ENCODE assay signal across 9 cellular contexts in genomic region chr15:59885832-59886231, GRCh38.
DNase-seq lines count a peak whose midpoint lies in the region; ATAC-seq and TF ChIP-seq lines count a peak whose summit lies in the region.
"Had no signal": no experiment of that assay in that cellular context is flagged by ENCODE, and none has a peak within 500 bp of the region (broad histone marks: within the 10 kb centered on the region; RNA-seq: fewer than 3 reads in every experiment).

No MANE protein-coding gene starts in this region.

- in situ Hi-C loops in SK-MEL-5 (cut with HindIII; ENCODE audit: low pct_unique_long_range_greater_than_20kb, low sequenced_read_pairs): no loop called here

- no peak for TF ChIP-seq CTCF in nephron (IDR thresholded peaks at IDR 0.05; ENCODE audit: unreplicated experiment in 3 of 3)

- DNase-seq in EH (ENCODE audit: low read depth) (peak; percentile 60), NCI-H187 (lab: John Stamatoyannopoulos, UW) (peak; percentile 41 to 60), SK-MEL-5 (ENCODE audit: low read depth, low spot score) (peak; percentile 78), activated T-cell treated with anti-CD3 and anti-CD28 coated beads for 4 hours (no peak), cerebellar cortex (ENCODE audit: low spot score) (no peak)
- no peak for DNase-seq in stimulated activated CD4-positive, alpha-beta T cell treated with anti-CD3 and anti-CD28 coated beads, Interleukin-2, amount 100 ng/mL, for 24 hours
- DNase-seq: T-helper 2 cell had no signal

- no peaks in the 10 kb centered on the region for H3K9me3 Mint-ChIP-seq in nephron

- H3K4me3 Mint-ChIP-seq in nephron: peak overlapping the region in 2 of 3 experiments; percentile 1 to 9

- H3K27me3 Mint-ChIP-seq in nephron (ENCODE audit: low read depth): peaks cover 33% of the 10 kb centered on the region

- peaks cover 13% of the 10 kb centered on the region for H3K4me1 Mint-ChIP-seq in nephron

- H3K27ac Mint-ChIP-seq in nephron: peak overlapping the region in 1 of 3 experiments; percentile 6

- no peak for ATAC-seq in HG03378 (IDR thresholded peaks at IDR 0.05; ENCODE audit: unreplicated experiment)

- H3K36me3 Mint-ChIP-seq in nephron (ENCODE audit: low read depth): no peaks in the 10 kb centered on the region

Comparison
In these comparisons a context has a peak if more than half of its experiments do, and no peak if none do; other contexts are left out.
1. DNase-seq: peak in EH (single experiment), NCI-H187 (2 of 2) and SK-MEL-5 (single experiment); none in activated T-cell treated with anti-CD3 and anti-CD28 coated beads for 4 hours (single experiment), stimulated activated CD4-positive, alpha-beta T cell treated with anti-CD3 and anti-CD28 coated beads, Interleukin-2, amount 100 ng/mL, for 24 hours (0 of 2) and cerebellar cortex (single experiment).